In the genomic region with DNA sequence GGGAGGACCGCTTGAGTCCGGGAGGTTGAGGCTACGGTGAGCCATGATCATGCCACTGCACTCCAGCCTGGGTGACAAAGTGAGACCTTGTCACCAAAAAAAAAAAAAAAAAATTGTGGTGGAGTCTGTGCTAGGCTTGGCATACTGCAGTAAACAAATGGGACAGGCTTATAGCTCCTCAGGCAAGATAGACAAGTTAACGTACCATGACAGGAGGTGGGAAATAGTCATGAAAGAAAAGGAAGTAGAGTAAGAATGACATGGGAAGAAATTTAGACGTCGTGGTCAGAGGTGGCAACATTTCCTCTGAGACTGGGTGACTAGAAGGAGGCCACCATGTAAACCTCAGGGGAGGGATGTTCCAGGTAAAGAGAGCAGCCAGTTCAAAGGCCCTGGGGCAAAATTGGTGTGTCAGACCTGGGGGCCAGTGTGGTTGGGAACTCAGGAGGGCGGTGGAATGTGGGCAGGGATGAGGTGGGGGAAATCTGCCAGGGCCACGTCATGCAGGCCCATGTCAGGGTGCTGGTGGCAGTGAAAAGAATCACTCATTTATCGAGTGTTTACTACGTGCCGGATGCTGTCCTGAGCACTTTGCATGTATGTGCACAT, we compare ENCODE assay signal across 13 cellular contexts. TPM values are rescaled to one million over a fixed set of nuclear protein-coding genes. Genes with fewer than 3 reads are reported as not detected.
A peak's percentile ranks its signal among the peaks of the same experiment; 100 is the strongest.
DNase-seq lines count a peak whose midpoint lies in the region; ATAC-seq and TF ChIP-seq lines count a peak whose summit lies in the region.
"Had no signal": no experiment of that assay in that cellular context is flagged by ENCODE, and none has a peak within 500 bp of the region (broad histone marks: within the 10 kb centered on the region; RNA-seq: fewer than 3 reads in every experiment).

No MANE protein-coding gene starts in this region.

- no peak for DNase-seq in CD4-positive, CD25-positive, alpha-beta regulatory T cell
- DNase-seq in OCI-LY7 (ENCODE audit: low spot score), result no peak
- peak; percentile 32 for DNase-seq in activated naive CD8-positive, alpha-beta T cell treated with anti-CD3 and anti-CD28 coated beads for 36 hours
- peak in 2 of 10 donors; percentile 5 to 33 for DNase-seq in naive thymus-derived CD8-positive, alpha-beta T cell
- DNase-seq in NCI-H345 (lab: John Stamatoyannopoulos, UW), result no peak
- no peak for DNase-seq in NCI-H2227 treated with DMSO at 0.1 percent for 48 hours (lab: John Stamatoyannopoulos, UW)
- no peak for DNase-seq in T-helper 9 cell
- DNase-seq: effector CD4-positive, alpha-beta T cell; hypothalamus; small intestine had no signal

- H3K27me3 ChIP-seq in CD4-positive, CD25-positive, alpha-beta regulatory T cell (ENCODE audit: control insufficient read depth, insufficient read depth, low read length), result no peaks in the 10 kb centered on the region

- H2AFZ ChIP-seq in OCI-LY7 (ENCODE audit: low read length), result no peak overlapping the region

- H3K36me3 ChIP-seq in CD4-positive, CD25-positive, alpha-beta regulatory T cell (ENCODE audit: control insufficient read depth, insufficient read depth, low read length), result peaks cover 49% of the 10 kb centered on the region
- H3K36me3 ChIP-seq in OCI-LY7 (ENCODE audit: insufficient read depth, low read length), result peaks cover 92% of the 10 kb centered on the region

- CTCF ChIA-PET in OCI-LY7 (lab: Charles Lee; ENCODE audit: unreplicated experiment), result no interaction called here

- H3K27ac ChIP-seq in CD4-positive, CD25-positive, alpha-beta regulatory T cell (ENCODE audit: insufficient read depth, low read length, poor library complexity, severe bottlenecking), result no peak overlapping the region
- no peak overlapping the region for H3K27ac ChIP-seq in OCI-LY7 (ENCODE audit: low read depth, low read length, poor library complexity, severe bottlenecking)
- H3K27ac ChIP-seq: C4-2B had no signal

- peaks cover 57% of the 10 kb centered on the region for H3K4me1 ChIP-seq in CD4-positive, CD25-positive, alpha-beta regulatory T cell (ENCODE audit: control insufficient read depth, insufficient read depth, low read length, poor library complexity, severe bottlenecking)
- peaks cover 35% of the 10 kb centered on the region for H3K4me1 ChIP-seq in OCI-LY7 (ENCODE audit: insufficient read depth, low read length, poor library complexity, severe bottlenecking)

- POLR2A ChIA-PET in OCI-LY7 (lab: Charles Lee), result interaction anchor here (1.0 kb wide), 1 partner anchor 22 kb away, joined by 4 read pairs; a partner anchor contains a TSS
- POLR2A ChIA-PET in naive thymus-derived CD8-positive, alpha-beta T cell (lab: Charles Lee), result interaction anchor here (0.7 to 3.4 kb wide), 4 partner anchors 15 to 42 kb away, joined by 3 to 22 read pairs (median 10); a partner anchor contains a TSS

- no peak for TF ChIP-seq CTCF in OCI-LY7 (conservative IDR thresholded peaks at IDR 0.05; ENCODE audit: low read length)

- no peaks in the 10 kb centered on the region for H3K9me3 Mint-ChIP-seq in CD4-positive, CD25-positive, alpha-beta regulatory T cell
- peaks cover 3% of the 10 kb centered on the region for H3K9me3 Mint-ChIP-seq in activated naive CD8-positive, alpha-beta T cell treated with anti-CD3 and anti-CD28 coated beads for 36 hours
- H3K9me3 Mint-ChIP-seq in naive thymus-derived CD8-positive, alpha-beta T cell, result no peaks in the 10 kb centered on the region

- H3K4me3 ChIP-seq in CD4-positive, CD25-positive, alpha-beta regulatory T cell (ENCODE audit: low read depth, low read length), result peak overlapping the region; percentile 4
- no peak overlapping the region for H3K4me3 ChIP-seq in OCI-LY7 (ENCODE audit: low read depth, low read length, poor library complexity, severe bottlenecking)

- peaks cover 39% of the 10 kb centered on the region for H3K36me3 Mint-ChIP-seq in CD4-positive, CD25-positive, alpha-beta regulatory T cell
- H3K36me3 Mint-ChIP-seq in activated naive CD8-positive, alpha-beta T cell treated with anti-CD3 and anti-CD28 coated beads for 36 hours, result peaks cover 75% of the 10 kb centered on the region
- peaks cover 2 to 72% (median 15%) of the 10 kb centered on the region in 3 donors for H3K36me3 Mint-ChIP-seq in naive thymus-derived CD8-positive, alpha-beta T cell

- H4K20me1 ChIP-seq in OCI-LY7 (ENCODE audit: insufficient read depth, low read length), result peaks cover 25% of the 10 kb centered on the region

- H3K9me2 ChIP-seq in OCI-LY7 (ENCODE audit: insufficient read depth, low read length), result no peaks in the 10 kb centered on the region

- H3K4me1 Mint-ChIP-seq in CD4-positive, CD25-positive, alpha-beta regulatory T cell, result peaks cover 16 to 65% (median 35%) of the 10 kb centered on the region in 4 donors
- H3K4me1 Mint-ChIP-seq in activated naive CD8-positive, alpha-beta T cell treated with anti-CD3 and anti-CD28 coated beads for 36 hours, result peaks cover 60% of the 10 kb centered on the region
- H3K4me1 Mint-ChIP-seq in naive thymus-derived CD8-positive, alpha-beta T cell, result peaks cover 23 to 75% (median 63%) of the 10 kb centered on the region in 4 donors

- H3K27me3 Mint-ChIP-seq in CD4-positive, CD25-positive, alpha-beta regulatory T cell, result no peaks in the 10 kb centered on the region
- H3K27me3 Mint-ChIP-seq in activated naive CD8-positive, alpha-beta T cell treated with anti-CD3 and anti-CD28 coated beads for 36 hours, result no peaks in the 10 kb centered on the region
- H3K27me3 Mint-ChIP-seq in naive thymus-derived CD8-positive, alpha-beta T cell, result no peaks in the 10 kb centered on the region

- peaks cover 82% of the 10 kb centered on the region for H3K79me2 ChIP-seq in OCI-LY7 (ENCODE audit: insufficient read depth, low read depth, low read length)

- no peak for ATAC-seq in CD4-positive, CD25-positive, alpha-beta regulatory T cell (ENCODE audit: low read depth in 2 of 2)
- ATAC-seq in naive thymus-derived CD8-positive, alpha-beta T cell, result peak in 1 of 2 donors; percentile 55
- ATAC-seq in GM21360 (IDR thresholded peaks at IDR 0.05; ENCODE audit: unreplicated experiment), result no peak

- no peaks in the 10 kb centered on the region for H3K9me3 ChIP-seq in CD4-positive, CD25-positive, alpha-beta regulatory T cell (ENCODE audit: control insufficient read depth in 2 of 2, low read length in 2 of 2)
- H3K9me3 ChIP-seq in OCI-LY7 (ENCODE audit: low read length), result no peaks in the 10 kb centered on the region

- H3K27ac Mint-ChIP-seq in CD4-positive, CD25-positive, alpha-beta regulatory T cell, result peak overlapping the region in 2 of 3 donors; percentile 62 to 88
- H3K27ac Mint-ChIP-seq in activated naive CD8-positive, alpha-beta T cell treated with anti-CD3 and anti-CD28 coated beads for 36 hours, result peak overlapping the region; percentile 45
- H3K27ac Mint-ChIP-seq in naive thymus-derived CD8-positive, alpha-beta T cell, result peak overlapping the region; percentile 21 to 91 (median 70)

- peak overlapping the region; percentile 98; the same call in 1 of the 2 replicates for H3K4me2 ChIP-seq in OCI-LY7 (ENCODE audit: low read length)

- peak overlapping the region in 3 of 4 donors; percentile 59 to 88 (median 70) for H3K4me3 Mint-ChIP-seq in CD4-positive, CD25-positive, alpha-beta regulatory T cell
- peak overlapping the region; percentile 47 for H3K4me3 Mint-ChIP-seq in activated naive CD8-positive, alpha-beta T cell treated with anti-CD3 and anti-CD28 coated beads for 36 hours
- peak overlapping the region; percentile 16 to 91 (median 60) for H3K4me3 Mint-ChIP-seq in naive thymus-derived CD8-positive, alpha-beta T cell

- intact Hi-C loops in OCI-LY7 (cut with micrococcal nuclease; ENCODE audit: unreplicated experiment), result no loop called here

- no TSS peak for BruUV-seq in OCI-LY7 (replicated peaks; lab: Mats Ljungman, UMichigan)

RNA-seq across cellular contexts. Expression of a gene that starts 5.6 kb away (rescaled TPM):
- total RNA-seq in CD4-positive, CD25-positive, alpha-beta regulatory T cell, result 78.6 TPM
- 10 to 100 TPM; 36.3 to 45.7 (median 40.5) TPM for polyA plus RNA-seq in CD4-positive, CD25-positive, alpha-beta regulatory T cell
- 315 and 328 TPM in 2 replicates for total RNA-seq in OCI-LY7 (2014; rRNA removed; shearing (Covaris generic))
- total RNA-seq in OCI-LY7 (2022), result 214 and 244 TPM in 2 replicates
- total RNA-seq in activated naive CD8-positive, alpha-beta T cell treated with anti-CD3 and anti-CD28 coated beads for 36 hours, result 100 to 1,000 TPM; 237 to 252 TPM
- 10 to 100 TPM; 64.1 to 68.2 TPM for total RNA-seq in naive thymus-derived CD8-positive, alpha-beta T cell
- polyA plus RNA-seq in naive thymus-derived CD8-positive, alpha-beta T cell, result 10 to 100 TPM; 45.9 to 62.3 (median 60.4) TPM

RNA-seq across cellular contexts. Expression of a gene that starts 6.3 kb away (rescaled TPM):
- total RNA-seq in CD4-positive, CD25-positive, alpha-beta regulatory T cell, result 5.5 TPM
- 1 to 10 TPM; 2.1 to 3.2 (median 2.6) TPM for polyA plus RNA-seq in CD4-positive, CD25-positive, alpha-beta regulatory T cell
- total RNA-seq in OCI-LY7 (2014; rRNA removed; shearing (Covaris generic)), result 3.3 and 5.0 TPM in 2 replicates
- total RNA-seq in OCI-LY7 (2022), result 52.1 and 54.8 TPM in 2 replicates
- 10 to 100 TPM; 13.8 to 15.6 TPM for total RNA-seq in activated naive CD8-positive, alpha-beta T cell treated with anti-CD3 and anti-CD28 coated beads for 36 hours
- 1 to 10 TPM; 7.0 to 7.1 TPM for total RNA-seq in naive thymus-derived CD8-positive, alpha-beta T cell
- polyA plus RNA-seq in naive thymus-derived CD8-positive, alpha-beta T cell, result 1 to 10 TPM; 2.5 to 4.6 (median 3.4) TPM

RNA-seq across cellular contexts. Expression of a gene that starts 18.7 kb away (rescaled TPM):
- total RNA-seq in CD4-positive, CD25-positive, alpha-beta regulatory T cell, result not detected
- polyA plus RNA-seq in CD4-positive, CD25-positive, alpha-beta regulatory T cell, result not detected
- total RNA-seq in OCI-LY7 (2014; rRNA removed; shearing (Covaris generic)), result not detected in 2 replicates
- total RNA-seq in OCI-LY7 (2022), result not detected in 2 replicates
- not detected for total RNA-seq in activated naive CD8-positive, alpha-beta T cell treated with anti-CD3 and anti-CD28 coated beads for 36 hours
- 1 to 10 TPM in 1 of 2 experiments, not detected in 1; 2.2 TPM for total RNA-seq in naive thymus-derived CD8-positive, alpha-beta T cell
- not detected for polyA plus RNA-seq in naive thymus-derived CD8-positive, alpha-beta T cell
- total RNA-seq: subcutaneous adipose tissue had no signal

RNA-seq across cellular contexts. Expression of a gene that starts 21.4 kb away (rescaled TPM):
- total RNA-seq in CD4-positive, CD25-positive, alpha-beta regulatory T cell, result 62.2 TPM
- polyA plus RNA-seq in CD4-positive, CD25-positive, alpha-beta regulatory T cell, result 10 to 100 TPM; 72.8 to 89.3 (median 80.1) TPM
- 32.2 and 37.1 TPM in 2 replicates for total RNA-seq in OCI-LY7 (2014; rRNA removed; shearing (Covaris generic))
- 51.3 and 56.3 TPM in 2 replicates for total RNA-seq in OCI-LY7 (2022)
- 10 to 100 TPM; 26.0 to 27.2 TPM for total RNA-seq in activated naive CD8-positive, alpha-beta T cell treated with anti-CD3 and anti-CD28 coated beads for 36 hours
- total RNA-seq in naive thymus-derived CD8-positive, alpha-beta T cell, result 10 to 100 TPM; 47.3 to 48.6 TPM
- polyA plus RNA-seq in naive thymus-derived CD8-positive, alpha-beta T cell, result 10 to 100 TPM; 76.4 to 87.2 (median 87.1) TPM

RNA-seq across cellular contexts. Expression of a gene that starts 39.7 kb away (rescaled TPM):
- total RNA-seq in CD4-positive, CD25-positive, alpha-beta regulatory T cell, result 5.6 TPM
- 1 to 10 TPM; 2.2 to 4.8 (median 4.5) TPM for polyA plus RNA-seq in CD4-positive, CD25-positive, alpha-beta regulatory T cell
- 4.0 and 6.5 TPM in 2 replicates for total RNA-seq in OCI-LY7 (2014; rRNA removed; shearing (Covaris generic))
- 5.2 and 5.5 TPM in 2 replicates for total RNA-seq in OCI-LY7 (2022)
- total RNA-seq in activated naive CD8-positive, alpha-beta T cell treated with anti-CD3 and anti-CD28 coated beads for 36 hours, result 1 to 10 TPM; 3.8 to 4.1 TPM
- 1 to 10 TPM; 6.3 to 8.1 TPM for total RNA-seq in naive thymus-derived CD8-positive, alpha-beta T cell
- 1 to 10 TPM; 2.9 to 5.7 (median 4.0) TPM for polyA plus RNA-seq in naive thymus-derived CD8-positive, alpha-beta T cell
